Comparison of ENCODE assay signal across 17 cellular contexts in the genomic region with DNA sequence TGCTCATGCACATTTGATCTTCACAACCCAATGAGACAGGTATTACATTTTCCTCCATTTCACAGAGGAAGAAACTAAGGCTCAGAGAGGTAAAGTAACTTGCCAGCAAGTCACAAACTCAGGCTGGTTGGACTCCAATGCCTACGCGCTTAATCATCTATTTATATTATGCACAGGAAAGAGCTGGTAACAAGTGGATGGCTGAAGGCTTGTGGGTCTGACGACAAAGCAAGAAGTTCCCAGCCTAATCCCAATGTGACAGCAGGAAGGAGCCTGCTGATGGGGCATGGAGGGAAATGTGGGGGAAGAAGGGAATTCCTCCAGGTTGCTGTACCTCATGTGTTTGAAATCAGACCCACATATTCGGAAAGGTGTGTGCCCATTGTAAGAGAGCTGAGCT. TPM values are rescaled to one million over a fixed set of nuclear protein-coding genes. Genes with fewer than 3 reads are reported as not detected.
"Had no signal": no experiment of that assay in that cellular context is flagged by ENCODE, and none has a peak within 500 bp of the region (broad histone marks: within the 10 kb centered on the region; RNA-seq: fewer than 3 reads in every experiment).

No MANE protein-coding gene starts in this region.

- H3K27ac ChIP-seq: adrenal gland, cardiac muscle cell, epithelial cell of prostate, tibial artery had no signal

- H3K4me3 ChIP-seq: adrenal gland, cardiac muscle cell, right atrium auricular region, tibial artery had no signal

- H3K36me3 ChIP-seq: adrenal gland, cardiac muscle cell, right atrium auricular region, tibial artery had no signal

- DNase-seq: activated CD4-positive, alpha-beta T cell treated with anti-CD3 and anti-CD28 coated beads, Interleukin-2, amount 50 U/mL, for 4 hours; activated gamma-delta T cell; adrenal gland; endodermal cell; foreskin melanocyte; kidney; left ventricle myocardium superior; stimulated activated CD4-positive, alpha-beta T cell treated with anti-CD3 and anti-CD28 coated beads, Interleukin-2, amount 100 ng/mL, for 24 hours; stimulated activated naive CD8-positive, alpha-beta T cell treated with anti-CD3 and anti-CD28 coated beads, Interleukin-15, Interleukin-2, amounts not matched to agents 100 U/mL and 50 U/mL, for 24 hours; substantia nigra; tibial artery had no signal

- ATAC-seq: activated naive CD4-positive, alpha-beta T cell treated with anti-CD3 and anti-CD28 coated beads, Interleukin-2, amount 50 U/mL, for 72 hours; stimulated activated naive CD8-positive, alpha-beta T cell treated with anti-CD3 and anti-CD28 coated beads, Interleukin-15, Interleukin-2, amounts not matched to agents 100 U/mL and 50 U/mL, for 24 hours had no signal

- H3K9me3 ChIP-seq: adrenal gland, right atrium auricular region, tibial artery had no signal

RNA-seq across cellular contexts. Expression of a gene that starts 3.9 kb away (rescaled TPM):
- total RNA-seq: activated CD8-positive, alpha-beta memory T cell treated with anti-CD3 and anti-CD28 coated beads for 36 hours; cardiac muscle cell; mononuclear cell had no signal
- polyA plus RNA-seq: cardiac muscle cell had no signal
